In genomic region chr18:5895886-5896740, GRCh38 we compare ENCODE assay signal across 1 cellular context.
TF ChIP-seq lines count a peak whose summit lies in the region.

No MANE protein-coding gene starts in this region.

TF ChIP-seq in HEK293, 187 proteins besides CTCF, POLR2A, EP300 and RAD21 (continued from another document and continues in another):
- TF ChIP-seq ZNF18 (tag by site-specific recombination; IDR thresholded peaks at IDR 0.05) (no peak), ZBTB10 (tag by site-specific recombination; IDR thresholded peaks at IDR 0.05) (peak; percentile 85; the same call in 1 of the 2 replicates), ZNF266 (tag by site-specific recombination; IDR thresholded peaks at IDR 0.05; ENCODE audit: low read depth) (no peak), ZNF596 (tag by site-specific recombination; IDR thresholded peaks at IDR 0.05) (peak; percentile 66), ZNF768 (tag by site-specific recombination; IDR thresholded peaks at IDR 0.05) (no peak), ZNF629 (tag by site-specific recombination; IDR thresholded peaks at IDR 0.05) (peak; percentile 38; the same call in 1 of the 2 replicates), ZSCAN30 (tag by site-specific recombination; IDR thresholded peaks at IDR 0.05) (0 out of 2 replicates have a peak, but pooled peaks have one; percentile 57), ZNF248 (tag by site-specific recombination; IDR thresholded peaks at IDR 0.05) (no peak), ZNF530 (tag by site-specific recombination; IDR thresholded peaks at IDR 0.05; ENCODE audit: low read depth) (no peak), ZBTB48 (tag by site-specific recombination; IDR thresholded peaks at IDR 0.05) (peak; percentile 84), ZNF544 (tag by site-specific recombination; IDR thresholded peaks at IDR 0.05) (no peak), ZXDB (tag by site-specific recombination; IDR thresholded peaks at IDR 0.05) (peak; percentile 80), ZNF449 (tag by site-specific recombination; IDR thresholded peaks at IDR 0.05) (peak; percentile 45; the same call in 1 of the 2 replicates), ZBTB8A (tag by site-specific recombination; IDR thresholded peaks at IDR 0.05) (peak; percentile 69), PRDM1 (tag by site-specific recombination; IDR thresholded peaks at IDR 0.05) (peak; percentile 93), PRDM10 (tag by site-specific recombination; IDR thresholded peaks at IDR 0.05) (peak; percentile 91), ZNF354C (tag by site-specific recombination; IDR thresholded peaks at IDR 0.05; ENCODE audit: borderline replicate concordance, low read depth) (no peak), ZNF211 (tag by site-specific recombination; IDR thresholded peaks at IDR 0.05; ENCODE audit: low read depth) (no peak), ZNF571 (tag by site-specific recombination; IDR thresholded peaks at IDR 0.05) (no peak), ZNF2 (tag by site-specific recombination; IDR thresholded peaks at IDR 0.05) (0 out of 2 replicates have a peak, but pooled peaks have one; percentile 47), ZFHX2 (tag by site-specific recombination; conservative IDR thresholded peaks at IDR 0.05) (peak; percentile 55), ZNF302 (tag by site-specific recombination; IDR thresholded peaks at IDR 0.05; ENCODE audit: low read depth) (no peak), ZNF10 (tag by site-specific recombination; IDR thresholded peaks at IDR 0.05) (no peak), ZNF146 (tag by site-specific recombination; IDR thresholded peaks at IDR 0.05) (no peak), PATZ1 (tag by site-specific recombination; IDR thresholded peaks at IDR 0.05) (peak; percentile 67), KLF9 (tag by site-specific recombination; IDR thresholded peaks at IDR 0.05; ENCODE audit: low read depth) (peak; percentile 38; the same call in 1 of the 2 replicates), KLF17 (tag by site-specific recombination; IDR thresholded peaks at IDR 0.05) (0 out of 2 replicates have a peak, but pooled peaks have one; percentile 27), ZBTB11 (tag by site-specific recombination; conservative IDR thresholded peaks at IDR 0.05; ENCODE audit: low read depth) (peak; percentile 86), MZF1 (tag by site-specific recombination; IDR thresholded peaks at IDR 0.05; ENCODE audit: borderline replicate concordance) (no peak), ZNF426 (tag by site-specific recombination; IDR thresholded peaks at IDR 0.05) (no peak), ZNF423 (tag by site-specific recombination; IDR thresholded peaks at IDR 0.05) (no peak), ZNF239 (tag by site-specific recombination; IDR thresholded peaks at IDR 0.05) (no peak), ZBTB26 (tag by site-specific recombination; optimal IDR thresholded peaks at IDR 0.05) (peak; percentile 83), ZNF580 (tag by site-specific recombination; IDR thresholded peaks at IDR 0.05) (0 out of 2 replicates have a peak, but pooled peaks have one; percentile 13), GLIS1 (tag by site-specific recombination; IDR thresholded peaks at IDR 0.05) (peak; percentile 44; the same call in 1 of the 2 replicates), EGR2 (tag by site-specific recombination; IDR thresholded peaks at IDR 0.05; ENCODE audit: low read depth) (0 out of 2 replicates have a peak, but pooled peaks have one; percentile 9), GLIS2 (tag by site-specific recombination; IDR thresholded peaks at IDR 0.05) (peak; percentile 84), ZNF37A (tag by site-specific recombination; IDR thresholded peaks at IDR 0.05) (no peak), ZEB2 (tag by site-specific recombination; IDR thresholded peaks at IDR 0.05) (peak; percentile 63), ZIC2 (tag by site-specific recombination; IDR thresholded peaks at IDR 0.05) (peak; percentile 71), ZFP37 (tag by site-specific recombination; IDR thresholded peaks at IDR 0.05) (peak; percentile 83; the same call in 1 of the 2 replicates), ZNF645 (tag by site-specific recombination; IDR thresholded peaks at IDR 0.05) (no peak), ZNF777 (tag by site-specific recombination; IDR thresholded peaks at IDR 0.05; ENCODE audit: borderline replicate concordance) (peak; percentile 63; the same call in 1 of the 2 replicates), YY1 (tag by site-specific recombination; IDR thresholded peaks at IDR 0.05) (no peak), ZFP69B (tag by site-specific recombination; IDR thresholded peaks at IDR 0.05) (no peak)
